Comparison of ENCODE assay signal across 25 cellular contexts in genomic region chr6:139944976-139945375, GRCh38.
"Had no signal": no experiment of that assay in that cellular context is flagged by ENCODE, and none has a peak within 500 bp of the region (broad histone marks: within the 10 kb centered on the region; RNA-seq: fewer than 3 reads in every experiment).

No MANE protein-coding gene starts in this region.

- FAIRE-seq: endometrium had no signal

- H3K9me3 ChIP-seq: prostate gland, upper lobe of left lung had no signal

- H3K36me3 ChIP-seq: prostate gland, spleen, upper lobe of left lung had no signal

- H3K27ac Mint-ChIP-seq: activated CD4-positive, alpha-beta memory T cell treated with anti-CD3 and anti-CD28 coated beads, Interleukin-2, amount 10 ng/mL, durations not matched to agents 7 days and 5 days; activated CD4-positive, alpha-beta T cell treated with anti-CD3 and anti-CD28 coated beads, Interleukin-2, amount 10 ng/mL, durations not matched to agents 24 days and 14 days; activated naive CD8-positive, alpha-beta T cell treated with anti-CD3 and anti-CD28 coated beads, Interleukin-2, amount 50 U/mL, for 24 hours; dendritic cell treated with granulocyte-macrophage colony-stimulating factor and Interleukin-4, amounts not matched to agents 40 ng/mL and 50 ng/mL, for 4 days; memory B cell; T-cell; T-helper 2 cell treated with Interferon-gamma antibody and Interleukin-4, amounts not matched to agents 5 μg/mL and 100 μg/mL, for 36 hours had no signal

- H3K4me1 ChIP-seq: foreskin keratinocyte, prostate gland had no signal

- H3K27me3 ChIP-seq: foreskin keratinocyte, hepatocyte, spleen, upper lobe of left lung had no signal

- H3K9me3 Mint-ChIP-seq: activated CD4-positive, alpha-beta memory T cell treated with anti-CD3 and anti-CD28 coated beads, Interleukin-2, amount 10 ng/mL, durations not matched to agents 7 days and 5 days; activated CD4-positive, alpha-beta T cell treated with anti-CD3 and anti-CD28 coated beads, Interleukin-2, amount 10 ng/mL, durations not matched to agents 24 days and 14 days; T-cell; T-helper 2 cell treated with Interferon-gamma antibody and Interleukin-4, amounts not matched to agents 5 μg/mL and 100 μg/mL, for 36 hours had no signal

- H3K79me2 ChIP-seq: hepatocyte had no signal

- H3K4me3 ChIP-seq: hepatocyte, prostate gland, spleen, upper lobe of left lung had no signal

- ATAC-seq: activated CD4-positive, CD25-positive, alpha-beta regulatory T cell treated with anti-CD3 and anti-CD28 coated beads, Interleukin-2, amount 50 U/mL, for 24 hours; activated naive CD8-positive, alpha-beta T cell treated with anti-CD3 and anti-CD28 coated beads, Interleukin-2, amount 50 U/mL, for 24 hours; foreskin keratinocyte; left cardiac atrium; T-cell had no signal

- H3K27ac ChIP-seq: foreskin keratinocyte, hepatocyte, prostate gland, spleen, upper lobe of left lung, VCaP had no signal

- H3K27me3 Mint-ChIP-seq: activated CD4-positive, alpha-beta memory T cell treated with anti-CD3 and anti-CD28 coated beads, Interleukin-2, amount 10 ng/mL, durations not matched to agents 7 days and 5 days; activated CD4-positive, alpha-beta T cell treated with anti-CD3 and anti-CD28 coated beads, Interleukin-2, amount 10 ng/mL, durations not matched to agents 24 days and 14 days; dendritic cell treated with granulocyte-macrophage colony-stimulating factor and Interleukin-4, amounts not matched to agents 40 ng/mL and 50 ng/mL, for 4 days; memory B cell had no signal

- DNase-seq: activated CD4-positive, alpha-beta memory T cell treated with anti-CD3 and anti-CD28 coated beads, Interleukin-2, amount 10 ng/mL, durations not matched to agents 7 days and 5 days; activated CD4-positive, alpha-beta T cell treated with anti-CD3 and anti-CD28 coated beads, Interleukin-2, amount 10 ng/mL, durations not matched to agents 24 days and 14 days; activated gamma-delta T cell; activated naive CD4-positive, alpha-beta T cell treated with anti-CD3 and anti-CD28 coated beads, Interleukin-2, amount 50 U/mL, for 16 hours; activated naive CD8-positive, alpha-beta T cell treated with anti-CD3 and anti-CD28 coated beads, Interleukin-2, amount 50 U/mL, for 24 hours; anterior cingulate cortex; caudate nucleus; effector CD4-positive, alpha-beta T cell; erythroblast; foreskin keratinocyte; left cardiac atrium; spleen; stimulated activated CD4-positive, alpha-beta T cell treated with anti-CD3 and anti-CD28 coated beads, Interleukin-4, amount 100 ng/mL, for 1 hour; stimulated activated naive CD4-positive, alpha-beta T cell; T-cell; upper lobe of left lung had no signal

- H3K36me3 Mint-ChIP-seq: brain, memory B cell, T-cell had no signal

- H3K4me2 ChIP-seq: hepatocyte had no signal

- H3K4me1 Mint-ChIP-seq: activated CD4-positive, alpha-beta T cell treated with anti-CD3 and anti-CD28 coated beads, Interleukin-2, amount 10 ng/mL, durations not matched to agents 24 days and 14 days; T-cell had no signal

- H3K4me3 Mint-ChIP-seq: activated CD4-positive, alpha-beta memory T cell treated with anti-CD3 and anti-CD28 coated beads, Interleukin-2, amount 10 ng/mL, durations not matched to agents 7 days and 5 days; activated CD4-positive, alpha-beta T cell treated with anti-CD3 and anti-CD28 coated beads, Interleukin-2, amount 10 ng/mL, durations not matched to agents 24 days and 14 days; activated naive CD8-positive, alpha-beta T cell treated with anti-CD3 and anti-CD28 coated beads, Interleukin-2, amount 50 U/mL, for 24 hours; brain; dendritic cell treated with granulocyte-macrophage colony-stimulating factor and Interleukin-4, amounts not matched to agents 40 ng/mL and 50 ng/mL, for 4 days; memory B cell; T-cell; T-helper 2 cell treated with Interferon-gamma antibody and Interleukin-4, amounts not matched to agents 5 μg/mL and 100 μg/mL, for 36 hours had no signal
